8 cellular contexts compared by ENCODE assay signal in the genomic region with DNA sequence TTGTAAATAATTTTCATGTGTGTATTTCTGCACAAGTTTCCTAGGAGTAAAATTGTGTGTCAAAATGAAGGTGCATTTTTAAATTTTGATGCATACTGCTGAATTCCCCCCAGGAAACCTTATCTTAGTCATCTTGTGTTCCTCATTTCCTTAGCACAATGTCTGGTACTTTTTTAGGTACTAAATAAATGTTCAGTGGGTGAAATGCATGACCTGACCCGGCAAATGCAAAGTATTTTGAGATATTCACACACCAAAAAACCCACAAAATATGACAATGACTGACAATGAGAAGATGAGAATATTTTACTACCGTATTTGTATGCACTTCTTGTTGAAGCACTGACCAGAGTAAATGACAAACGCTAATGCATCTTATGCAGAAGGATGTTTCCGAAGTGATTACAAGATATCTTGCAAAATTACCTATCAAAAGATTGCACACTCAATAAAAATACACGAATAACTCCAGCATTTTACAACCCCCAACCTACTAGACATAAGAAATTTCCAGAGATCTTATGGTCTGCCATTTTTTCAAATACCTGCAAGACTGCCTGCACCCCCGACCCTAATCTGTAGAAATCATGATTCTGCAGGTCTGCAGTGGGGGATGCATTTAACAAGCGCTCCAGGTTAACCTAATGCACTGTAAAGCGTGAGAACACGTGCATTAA. TPM values are rescaled to one million over a fixed set of nuclear protein-coding genes. Genes with fewer than 3 reads are reported as not detected.
DNase-seq lines count a peak whose midpoint lies in the region; ATAC-seq and TF ChIP-seq lines count a peak whose summit lies in the region.

No MANE protein-coding gene starts in this region.

- H3K9ac ChIP-seq in adipocyte (ENCODE audit: low read length) (peak overlapping the region; percentile 98), liver (ENCODE audit: low read depth in 1 of 2, low read length in 2 of 2) (no peak overlapping the region)

- 22% methylated on average over 9 of the region's 9 CpGs for WGBS in liver
- 17% methylated on average over 9 of the region's 9 CpGs for WGBS in urinary bladder

- H3K27ac ChIP-seq in liver (ENCODE audit: low read depth in 1 of 2, low read length in 2 of 2) (no peak overlapping the region), urinary bladder (ENCODE audit: low read depth) (no peak overlapping the region)

- no peak for TF ChIP-seq RAD21 in liver (IDR thresholded peaks at IDR 0.05)

- no peaks in the 10 kb centered on the region for H3K27me3 ChIP-seq in GM06990 (replicated peaks; ENCODE audit: control insufficient read depth, insufficient read depth, low read length)
- H3K27me3 ChIP-seq in adipocyte (replicated peaks; ENCODE audit: control insufficient read depth, insufficient read depth, low read length), result no peaks in the 10 kb centered on the region
- H3K27me3 ChIP-seq in liver (ENCODE audit: control insufficient read depth in 4 of 4, insufficient read depth in 4 of 4, low read length in 3 of 4), result no peaks in the 10 kb centered on the region

- H3K4me3 ChIP-seq in GM06990 (replicated peaks; ENCODE audit: low read depth, low read length) (peak overlapping the region; percentile 57), adipocyte (ENCODE audit: low read length) (peak overlapping the region; percentile 99), liver (ENCODE audit: low read depth in 1 of 3, low read length in 3 of 3) (peak overlapping the region in 2 of 3 donors; percentile 39 to 81), urinary bladder (ENCODE audit: low read depth, low read length) (peak overlapping the region; percentile 68)

- DNase-seq in GM06990 (ENCODE audit: extremely low read depth, insufficient read length), result peak; percentile 63
- DNase-seq in adipocyte (ENCODE audit: low read depth), result no peak
- no peak for DNase-seq in DMS153 treated with DMSO at 0.1 percent for 48 hours (lab: John Stamatoyannopoulos, UW; ENCODE audit: unreplicated experiment)
- DNase-seq in stimulated activated CD4-positive, alpha-beta T cell treated with anti-CD3 and anti-CD28 coated beads, Interleukin-4, amount 100 ng/mL, for 1 hour, result no peak
- no peak for DNase-seq in NCI-H187 treated with DMSO at 0.1 percent for 48 hours (lab: John Stamatoyannopoulos, UW)

- no peaks in the 10 kb centered on the region; the same call in 1 of the 2 replicates for H3K36me3 ChIP-seq in GM06990 (ENCODE audit: control insufficient read depth, insufficient read depth, low read length)
- H3K36me3 ChIP-seq in adipocyte (ENCODE audit: control insufficient read depth, insufficient read depth, low read length, severe bottlenecking), result peaks cover 12% of the 10 kb centered on the region
- peaks cover 0 to 6% (median under 1%) of the 10 kb centered on the region in 4 donors for H3K36me3 ChIP-seq in liver (ENCODE audit: control insufficient read depth in 4 of 4, insufficient read depth in 3 of 4, low read depth in 1 of 4, low read length in 3 of 4)
- H3K36me3 ChIP-seq in urinary bladder (ENCODE audit: insufficient read depth), result no peaks in the 10 kb centered on the region

- TF ChIP-seq CTCF in GM06990 (IDR thresholded peaks at IDR 0.05; ENCODE audit: insufficient read depth, low read length, poor library complexity, severe bottlenecking) (no peak), liver (IDR thresholded peaks at IDR 0.05; ENCODE audit: low read depth, low read length, missing input control) (no peak)

- ATAC-seq in HG03045 (IDR thresholded peaks at IDR 0.05; ENCODE audit: unreplicated experiment), result peak; percentile 9

- H3K4me1 ChIP-seq in adipocyte (ENCODE audit: control insufficient read depth, insufficient read depth, low read length) (peaks cover 21% of the 10 kb centered on the region), liver (ENCODE audit: control insufficient read depth in 4 of 4, insufficient read depth in 4 of 4, low read length in 3 of 4) (peaks cover 4 to 24% (median 16%) of the 10 kb centered on the region in 4 donors), urinary bladder (ENCODE audit: insufficient read depth) (no peaks in the 10 kb centered on the region)

- no peaks in the 10 kb centered on the region for H3K9me3 ChIP-seq in adipocyte (ENCODE audit: control insufficient read depth, low read length)
- H3K9me3 ChIP-seq in liver (ENCODE audit: control insufficient read depth in 4 of 4, low read length in 3 of 4), result no peaks in the 10 kb centered on the region

TF ChIP-seq in liver, 16 proteins besides CTCF, POLR2A, EP300 and RAD21:
- TF ChIP-seq, protein P1, sequence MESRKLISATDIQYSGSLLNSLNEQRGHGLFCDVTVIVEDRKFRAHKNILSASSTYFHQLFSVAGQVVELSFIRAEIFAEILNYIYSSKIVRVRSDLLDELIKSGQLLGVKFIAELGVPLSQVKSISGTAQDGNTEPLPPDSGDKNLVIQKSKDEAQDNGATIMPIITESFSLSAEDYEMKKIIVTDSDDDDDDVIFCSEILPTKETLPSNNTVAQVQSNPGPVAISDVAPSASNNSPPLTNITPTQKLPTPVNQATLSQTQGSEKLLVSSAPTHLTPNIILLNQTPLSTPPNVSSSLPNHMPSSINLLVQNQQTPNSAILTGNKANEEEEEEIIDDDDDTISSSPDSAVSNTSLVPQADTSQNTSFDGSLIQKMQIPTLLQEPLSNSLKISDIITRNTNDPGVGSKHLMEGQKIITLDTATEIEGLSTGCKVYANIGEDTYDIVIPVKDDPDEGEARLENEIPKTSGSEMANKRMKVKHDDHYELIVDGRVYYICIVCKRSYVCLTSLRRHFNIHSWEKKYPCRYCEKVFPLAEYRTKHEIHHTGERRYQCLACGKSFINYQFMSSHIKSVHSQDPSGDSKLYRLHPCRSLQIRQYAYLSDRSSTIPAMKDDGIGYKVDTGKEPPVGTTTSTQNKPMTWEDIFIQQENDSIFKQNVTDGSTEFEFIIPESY (IDR thresholded peaks at IDR 0.05), result no peak
- TF ChIP-seq HNF4G (IDR thresholded peaks at IDR 0.05), result no peak
- no peak for TF ChIP-seq SP1 (IDR thresholded peaks at IDR 0.05)
- no peak for TF ChIP-seq RXRA (IDR thresholded peaks at IDR 0.05)

RNA-seq across cellular contexts. Expression of a gene that starts 0.9 kb away (rescaled TPM):
- total RNA-seq in liver (10 to 100 TPM; 11.1 to 29.9 TPM), urinary bladder (15.6 TPM)
- polyA plus RNA-seq in liver (10 to 100 TPM; 10.5 to 11.4 TPM), urinary bladder (27.9 TPM)
